Comparison of ENCODE assay signal across 17 cellular contexts in genomic region chr22:35443338-35443737, GRCh38. TPM values are rescaled to one million over a fixed set of nuclear protein-coding genes. Genes with fewer than 3 reads are reported as not detected.
DNase-seq lines count a peak whose midpoint lies in the region; ATAC-seq and TF ChIP-seq lines count a peak whose summit lies in the region.
"Had no signal": no experiment of that assay in that cellular context is flagged by ENCODE, and none has a peak within 500 bp of the region (broad histone marks: within the 10 kb centered on the region; RNA-seq: fewer than 3 reads in every experiment).

No MANE protein-coding gene starts in this region.

- ATAC-seq in RWPE2 (ENCODE audit: low read depth), result peak; percentile 35; the same call in 1 of the 3 replicates
- ATAC-seq in HG03571 (IDR thresholded peaks at IDR 0.05; ENCODE audit: unreplicated experiment), result no peak
- ATAC-seq: A549 had no signal

- no peak for TF ChIP-seq POLR2A in lower leg skin (IDR thresholded peaks at IDR 0.05)

- H3K36me3 Mint-ChIP-seq in nephron progenitor cell (ENCODE audit: low read depth), result peaks cover 17% of the 10 kb centered on the region

- TF ChIP-seq CTCF in RWPE2 (IDR thresholded peaks at IDR 0.05; ENCODE audit: poor library complexity, severe bottlenecking) (no peak), epithelial cell of esophagus (IDR thresholded peaks at IDR 0.05; ENCODE audit: insufficient read depth, low read depth, low read length, missing control alignments) (no peak), nephron progenitor cell (IDR thresholded peaks at IDR 0.05) (no peak), lower leg skin (IDR thresholded peaks at IDR 0.05) (no peak)

- DNase-seq in RWPE2 (ENCODE audit: low spot score) (no peak), epithelial cell of esophagus (ENCODE audit: low read depth) (peak; percentile 77), nephron progenitor cell (no peak), NCI-H1092 treated with DMSO at 0.1 percent for 48 hours (lab: John Stamatoyannopoulos, UW) (no peak), NCI-H510A treated with DMSO at 0.1 percent for 48 hours (lab: John Stamatoyannopoulos, UW) (no peak), lower leg skin (ENCODE audit: low spot score in 2 of 2) (no peak)
- DNase-seq: BE2C; CD4-positive, alpha-beta memory T cell; DMS153; DMS79 treated with DMSO at 0.1 percent for 48 hours; EL; GOT3 had no signal

- no peak overlapping the region for H3K4me3 Mint-ChIP-seq in nephron progenitor cell
- H3K4me3 Mint-ChIP-seq: CD4-positive, alpha-beta memory T cell had no signal

- H3K36me3 ChIP-seq in RWPE2 (ENCODE audit: low read depth), result no peaks in the 10 kb centered on the region
- H3K36me3 ChIP-seq: BE2C had no signal

- peak overlapping the region; percentile 58 for H3K27ac Mint-ChIP-seq in nephron progenitor cell

- 45 to 88% methylated on average over 6 of the region's 6 CpGs for WGBS in lower leg skin, 2 donors

- H3K4me3 ChIP-seq in RWPE2 (ENCODE audit: severe bottlenecking) (no peak overlapping the region), epithelial cell of esophagus (ENCODE audit: low read length) (no peak overlapping the region), lower leg skin (ENCODE audit: low read depth, poor library complexity, severe bottlenecking) (no peak overlapping the region)
- H3K4me3 ChIP-seq: A549, HAP-1 had no signal

- H3K4me1 ChIP-seq in RWPE2 (ENCODE audit: insufficient read depth, poor library complexity, severe bottlenecking), result peaks cover 21% of the 10 kb centered on the region
- H3K4me1 ChIP-seq: BE2C, HAP-1 had no signal

- H3K27me3 Mint-ChIP-seq in nephron progenitor cell (ENCODE audit: low read depth, poor library complexity), result peaks cover 6% of the 10 kb centered on the region
- H3K27me3 Mint-ChIP-seq: CD4-positive, alpha-beta memory T cell had no signal

- intact Hi-C loops in lower leg skin (cut with DNase I; ENCODE audit: low total_unique reads), result no loop called here

- H3K9me3 ChIP-seq in RWPE2 (ENCODE audit: severe bottlenecking), result no peaks in the 10 kb centered on the region
- H3K9me3 ChIP-seq: A549, BE2C, HAP-1 had no signal

- peaks cover 43% of the 10 kb centered on the region for H3K4me1 Mint-ChIP-seq in nephron progenitor cell

- H3K9me3 Mint-ChIP-seq in nephron progenitor cell, result no peaks in the 10 kb centered on the region

- no peak overlapping the region for H3K27ac ChIP-seq in RWPE2 (ENCODE audit: poor library complexity, severe bottlenecking)
- H3K27ac ChIP-seq: A549, C4-2B, HL-60 had no signal

- H3K27me3 ChIP-seq in RWPE2 (ENCODE audit: insufficient read depth, poor library complexity, severe bottlenecking), result no peaks in the 10 kb centered on the region
- H3K27me3 ChIP-seq: BE2C had no signal

RNA-seq across cellular contexts. Expression of gene MCM5, which starts 43.4 kb away (rescaled TPM):
- total RNA-seq in lower leg skin, result 10 to 100 TPM; 10.1 to 44.3 (median 20.8) TPM
